1 cellular context compared by ENCODE assay signal in the genomic region with DNA sequence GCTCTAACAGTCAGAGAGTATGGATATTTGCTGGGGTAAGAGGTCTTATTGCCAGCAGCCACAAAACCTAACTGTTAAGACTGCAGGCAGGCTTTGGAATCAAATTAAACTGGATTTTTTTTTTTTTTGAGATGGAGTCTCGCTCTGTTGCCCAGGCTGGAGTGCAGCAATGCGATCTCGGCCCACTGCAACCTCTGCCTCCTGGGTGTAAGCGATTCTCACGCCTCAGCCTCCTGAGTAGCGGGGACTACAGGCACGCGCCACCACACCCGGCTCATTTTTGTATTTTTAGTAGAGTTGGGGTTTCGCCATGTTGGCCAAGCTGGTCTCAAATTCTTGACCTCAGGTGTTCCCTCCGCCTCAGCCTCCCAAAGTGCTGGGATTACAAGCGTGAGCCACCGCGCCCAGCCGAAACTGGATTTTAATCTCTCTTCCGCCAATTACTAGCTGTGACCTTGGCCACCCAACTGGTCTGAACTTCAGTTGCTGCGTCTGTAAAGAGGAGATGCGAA.
A peak's percentile ranks its signal among the peaks of the same experiment; 100 is the strongest.
TF ChIP-seq lines count a peak whose summit lies in the region.

No MANE protein-coding gene starts in this region.

TF ChIP-seq in HepG2, 621 proteins besides CTCF, POLR2A, EP300 and RAD21 (continues in another document):
- TF ChIP-seq THRA (CRISPR knock-in tag; IDR thresholded peaks at IDR 0.05; ENCODE audit: borderline replicate concordance) (no peak), ZNF224 (CRISPR knock-in tag; IDR thresholded peaks at IDR 0.05) (0 out of 2 replicates have a peak, but pooled peaks have one; percentile 3), ZBTB33 (CRISPR knock-in tag; IDR thresholded peaks at IDR 0.05) (peak; percentile 33; the same call in 1 of the 2 replicates), ZNF263 (CRISPR knock-in tag; IDR thresholded peaks at IDR 0.05) (0 out of 2 replicates have a peak, but pooled peaks have one; percentile 20), ZNF460 (CRISPR knock-in tag; IDR thresholded peaks at IDR 0.05; ENCODE audit: borderline replicate concordance) (0 out of 2 replicates have a peak, but pooled peaks have one; percentile 44), ZNF567 (CRISPR knock-in tag; IDR thresholded peaks at IDR 0.05; ENCODE audit: borderline replicate concordance) (no peak), ZNF510 (CRISPR knock-in tag; IDR thresholded peaks at IDR 0.05; ENCODE audit: low read depth) (no peak), ZNF75D (CRISPR knock-in tag; IDR thresholded peaks at IDR 0.05; ENCODE audit: borderline replicate concordance) (no peak), ZNF749 (CRISPR knock-in tag; IDR thresholded peaks at IDR 0.05; ENCODE audit: borderline replicate concordance) (0 out of 2 replicates have a peak, but pooled peaks have one; percentile 22), CAMTA2 (CRISPR knock-in tag; IDR thresholded peaks at IDR 0.05; ENCODE audit: borderline replicate concordance) (no peak), ZNF609 (CRISPR knock-in tag; IDR thresholded peaks at IDR 0.05; ENCODE audit: borderline replicate concordance) (no peak), ZNF687 (CRISPR knock-in tag; IDR thresholded peaks at IDR 0.05) (no peak), BRF2 (CRISPR knock-in tag; IDR thresholded peaks at IDR 0.05) (no peak), ATF7-NPFF (CRISPR knock-in tag; IDR thresholded peaks at IDR 0.05; ENCODE audit: low read depth) (no peak), POLR2AphosphoS2 (IDR thresholded peaks at IDR 0.05; ENCODE audit: low read depth, low read length) (no peak), KDM6A (CRISPR knock-in tag; IDR thresholded peaks at IDR 0.05; ENCODE audit: low read depth) (no peak), NFATC3 (CRISPR knock-in tag; IDR thresholded peaks at IDR 0.05) (no peak), ZNF317 (CRISPR knock-in tag; IDR thresholded peaks at IDR 0.05) (no peak), ZNF772 (CRISPR knock-in tag; IDR thresholded peaks at IDR 0.05) (peak; percentile 5; the same call in 1 of the 2 replicates), NFYB (CRISPR knock-in tag; IDR thresholded peaks at IDR 0.05) (no peak), RERE (CRISPR knock-in tag; IDR thresholded peaks at IDR 0.05; ENCODE audit: low read depth) (no peak), ZNF761 (CRISPR knock-in tag; conservative IDR thresholded peaks at IDR 0.05) (no peak; the same call in 1 of the 2 replicates)
- TF ChIP-seq, protein P1, sequence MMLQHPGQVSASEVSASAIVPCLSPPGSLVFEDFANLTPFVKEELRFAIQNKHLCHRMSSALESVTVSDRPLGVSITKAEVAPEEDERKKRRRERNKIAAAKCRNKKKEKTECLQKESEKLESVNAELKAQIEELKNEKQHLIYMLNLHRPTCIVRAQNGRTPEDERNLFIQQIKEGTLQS (CRISPR knock-in tag; IDR thresholded peaks at IDR 0.05): no peak
- TF ChIP-seq, protein P2, sequence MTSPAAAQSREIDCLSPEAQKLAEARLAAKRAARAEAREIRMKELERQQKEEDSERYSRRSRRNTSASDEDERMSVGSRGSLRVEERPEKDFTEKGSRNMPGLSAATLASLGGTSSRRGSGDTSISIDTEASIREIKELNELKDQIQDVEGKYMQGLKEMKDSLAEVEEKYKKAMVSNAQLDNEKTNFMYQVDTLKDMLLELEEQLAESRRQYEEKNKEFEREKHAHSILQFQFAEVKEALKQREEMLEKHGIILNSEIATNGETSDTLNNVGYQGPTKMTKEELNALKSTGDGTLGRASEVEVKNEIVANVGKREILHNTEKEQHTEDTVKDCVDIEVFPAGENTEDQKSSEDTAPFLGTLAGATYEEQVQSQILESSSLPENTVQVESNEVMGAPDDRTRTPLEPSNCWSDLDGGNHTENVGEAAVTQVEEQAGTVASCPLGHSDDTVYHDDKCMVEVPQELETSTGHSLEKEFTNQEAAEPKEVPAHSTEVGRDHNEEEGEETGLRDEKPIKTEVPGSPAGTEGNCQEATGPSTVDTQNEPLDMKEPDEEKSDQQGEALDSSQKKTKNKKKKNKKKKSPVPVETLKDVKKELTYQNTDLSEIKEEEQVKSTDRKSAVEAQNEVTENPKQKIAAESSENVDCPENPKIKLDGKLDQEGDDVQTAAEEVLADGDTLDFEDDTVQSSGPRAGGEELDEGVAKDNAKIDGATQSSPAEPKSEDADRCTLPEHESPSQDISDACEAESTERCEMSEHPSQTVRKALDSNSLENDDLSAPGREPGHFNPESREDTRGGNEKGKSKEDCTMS (CRISPR knock-in tag; conservative IDR thresholded peaks at IDR 0.05): no peak
- TF ChIP-seq, protein P3, sequence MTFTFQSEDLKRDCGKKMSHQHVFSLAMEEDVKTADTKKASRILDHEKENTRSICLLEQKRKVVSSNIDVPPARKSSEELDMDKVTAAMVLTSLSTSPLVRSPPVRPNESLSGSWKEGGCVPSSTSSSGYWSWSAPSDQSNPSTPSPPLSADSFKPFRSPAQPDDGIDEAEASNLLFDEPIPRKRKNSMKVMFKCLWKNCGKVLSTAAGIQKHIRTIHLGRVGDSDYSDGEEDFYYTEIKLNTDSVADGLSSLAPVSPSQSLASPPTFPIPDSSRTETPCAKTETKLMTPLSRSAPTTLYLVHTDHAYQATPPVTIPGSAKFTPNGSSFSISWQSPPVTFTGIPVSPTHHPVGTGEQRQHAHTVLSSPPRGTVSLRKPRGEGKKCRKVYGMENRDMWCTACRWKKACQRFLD (CRISPR knock-in tag; IDR thresholded peaks at IDR 0.05; ENCODE audit: borderline replicate concordance): no peak
